Comparison of ENCODE assay signal across 1 cellular context in genomic region chr9:134267305-134268265, GRCh38.
A peak's percentile ranks its signal among the peaks of the same experiment; 100 is the strongest.
TF ChIP-seq lines count a peak whose summit lies in the region.

No MANE protein-coding gene starts in this region.

TF ChIP-seq in HepG2, 621 proteins besides CTCF, POLR2A, EP300 and RAD21 (continued from another document and continues in another):
- TF ChIP-seq PREB (CRISPR knock-in tag; IDR thresholded peaks at IDR 0.05) (no peak), ZFP37 (CRISPR knock-in tag; IDR thresholded peaks at IDR 0.05; ENCODE audit: borderline replicate concordance) (no peak), HOXA3 (CRISPR knock-in tag; IDR thresholded peaks at IDR 0.05) (0 out of 2 replicates have a peak, but pooled peaks have one; percentile 25), AGO2 (optimal IDR thresholded peaks at IDR 0.05; ENCODE audit: low read depth, low read length) (no peak), JUND (CRISPR knock-in tag; IDR thresholded peaks at IDR 0.05) (0 out of 2 replicates have a peak, but pooled peaks have one; percentile 35), ZNF235 (CRISPR knock-in tag; IDR thresholded peaks at IDR 0.05; ENCODE audit: borderline replicate concordance) (0 out of 2 replicates have a peak, but pooled peaks have one; percentile 18), KDM3A (CRISPR knock-in tag; IDR thresholded peaks at IDR 0.05; ENCODE audit: low read depth) (no peak), MTF2 (CRISPR knock-in tag; IDR thresholded peaks at IDR 0.05; ENCODE audit: borderline replicate concordance) (no peak), TCF12 (IDR thresholded peaks at IDR 0.05) (no peak), TCF12 (CRISPR knock-in tag; IDR thresholded peaks at IDR 0.05) (no peak), REPIN1 (CRISPR knock-in tag; IDR thresholded peaks at IDR 0.05; ENCODE audit: borderline replicate concordance, low read depth) (no peak; the same call in 1 of the 2 replicates), SAP130 (CRISPR knock-in tag; IDR thresholded peaks at IDR 0.05; ENCODE audit: low read depth) (peak; percentile 53), ZNF234 (CRISPR knock-in tag; conservative IDR thresholded peaks at IDR 0.05) (no peak), ZBTB7A (CRISPR knock-in tag; IDR thresholded peaks at IDR 0.05) (peak; percentile 10; the same call in 1 of the 2 replicates), MAF1 (CRISPR knock-in tag; IDR thresholded peaks at IDR 0.05; ENCODE audit: borderline replicate concordance) (no peak), SKI (IDR thresholded peaks at IDR 0.05; ENCODE audit: partially characterized antibody) (no peak), ZNF263 (CRISPR knock-in tag; IDR thresholded peaks at IDR 0.05) (peak; percentile 29; the same call in 1 of the 2 replicates), ZNF891 (CRISPR knock-in tag; IDR thresholded peaks at IDR 0.05) (peak; percentile 58; the same call in 1 of the 2 replicates), ZNF10 (CRISPR knock-in tag; IDR thresholded peaks at IDR 0.05; ENCODE audit: borderline replicate concordance, low read depth) (no peak), FOXA1 (IDR thresholded peaks at IDR 0.05) (no peak), FOXA1 (CRISPR knock-in tag; IDR thresholded peaks at IDR 0.05) (no peak), CENPX (CRISPR knock-in tag; IDR thresholded peaks at IDR 0.05) (no peak), ZFAT (CRISPR knock-in tag; conservative IDR thresholded peaks at IDR 0.05) (no peak), GPN1 (CRISPR knock-in tag; IDR thresholded peaks at IDR 0.05; ENCODE audit: borderline replicate concordance) (no peak), SRSF1 (optimal IDR thresholded peaks at IDR 0.05; ENCODE audit: low read depth, low read length) (no peak), IRF9 (CRISPR knock-in tag; IDR thresholded peaks at IDR 0.05; ENCODE audit: borderline replicate concordance) (no peak), KDM5A (IDR thresholded peaks at IDR 0.05; ENCODE audit: borderline replicate concordance, low read length) (no peak), ZNF574 (CRISPR knock-in tag; IDR thresholded peaks at IDR 0.05) (peak; percentile 18), TOPORS (CRISPR knock-in tag; IDR thresholded peaks at IDR 0.05) (peak; percentile 71; the same call in 1 of the 2 replicates), SIN3B (IDR thresholded peaks at IDR 0.05; ENCODE audit: low read length) (no peak), IKZF5 (CRISPR knock-in tag; IDR thresholded peaks at IDR 0.05) (0 out of 2 replicates have a peak, but pooled peaks have one; percentile 16), FOXK1 (CRISPR knock-in tag; IDR thresholded peaks at IDR 0.05; ENCODE audit: borderline replicate concordance, low read depth) (no peak), BATF2 (CRISPR knock-in tag; IDR thresholded peaks at IDR 0.05) (no peak), GMEB1 (CRISPR knock-in tag; IDR thresholded peaks at IDR 0.05; ENCODE audit: borderline replicate concordance) (no peak; the same call in 1 of the 2 replicates), REST (IDR thresholded peaks at IDR 0.05; ENCODE audit: borderline replicate concordance in 1 of 2, low read depth in 1 of 2, low read length in 2 of 2) (0 out of 4 replicates have a peak, but pooled peaks of 1 of the 2 experiments have one; percentile 18), BRCA1 (CRISPR knock-in tag; IDR thresholded peaks at IDR 0.05) (no peak), NFAT5 (CRISPR knock-in tag; IDR thresholded peaks at IDR 0.05) (no peak), SP4 (CRISPR knock-in tag; IDR thresholded peaks at IDR 0.05) (no peak), MEF2D (CRISPR knock-in tag; IDR thresholded peaks at IDR 0.05) (peak; percentile 61; the same call in 1 of the 2 replicates)
